Comparison of ENCODE assay signal across 1 cellular context in the genomic region with DNA sequence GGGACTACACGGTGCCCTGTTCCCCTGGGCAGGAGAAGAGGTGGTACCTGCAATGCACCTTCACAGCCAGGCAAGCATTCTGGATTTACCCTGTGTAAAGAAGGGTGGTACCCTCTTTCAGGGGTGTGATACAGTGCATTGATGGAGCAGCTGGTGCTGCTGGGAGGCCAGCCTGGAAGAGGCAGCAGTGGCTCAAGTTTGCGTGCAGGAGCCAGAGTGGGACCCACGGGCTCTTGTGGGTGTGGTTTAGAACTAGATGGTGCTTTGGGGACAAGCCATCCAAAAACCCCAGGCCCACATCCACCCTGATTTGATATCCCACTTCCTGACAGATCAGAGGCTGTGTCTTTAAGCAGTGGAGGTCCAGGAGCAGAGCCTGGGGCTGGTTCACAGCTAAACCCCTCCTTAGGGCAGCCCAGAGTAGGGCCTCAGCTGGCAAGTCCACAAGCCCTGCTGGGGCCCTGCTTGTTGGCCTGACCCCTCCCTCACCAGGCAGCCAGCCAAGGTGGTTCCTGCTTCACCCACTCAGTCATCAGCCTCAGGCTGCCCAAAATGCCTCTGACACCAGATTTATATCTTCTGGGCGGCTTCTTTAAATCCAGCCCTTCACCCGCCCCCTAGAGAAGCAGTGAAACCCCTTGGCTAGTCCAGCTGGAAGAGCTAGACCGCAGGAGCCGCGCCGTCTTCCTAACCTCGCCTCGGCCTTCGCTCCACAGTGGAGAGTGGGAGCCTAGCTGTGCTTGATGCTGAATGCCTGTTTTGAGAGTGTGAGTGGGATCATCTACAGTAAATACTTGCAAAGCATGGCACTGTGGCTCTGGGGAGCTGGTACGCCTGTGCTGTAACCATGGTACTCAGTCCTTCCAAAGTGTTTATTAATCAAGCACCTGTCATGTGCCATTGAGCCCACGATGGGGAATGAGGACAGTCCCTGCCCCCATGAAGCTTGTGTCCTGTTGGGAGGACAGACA.
TF ChIP-seq lines count a peak whose summit lies in the region.

No MANE protein-coding gene starts in this region.

TF ChIP-seq in HCT116, 20 proteins besides CTCF, POLR2A, EP300 and RAD21 (continued from another document):
- TF ChIP-seq, protein P1, sequence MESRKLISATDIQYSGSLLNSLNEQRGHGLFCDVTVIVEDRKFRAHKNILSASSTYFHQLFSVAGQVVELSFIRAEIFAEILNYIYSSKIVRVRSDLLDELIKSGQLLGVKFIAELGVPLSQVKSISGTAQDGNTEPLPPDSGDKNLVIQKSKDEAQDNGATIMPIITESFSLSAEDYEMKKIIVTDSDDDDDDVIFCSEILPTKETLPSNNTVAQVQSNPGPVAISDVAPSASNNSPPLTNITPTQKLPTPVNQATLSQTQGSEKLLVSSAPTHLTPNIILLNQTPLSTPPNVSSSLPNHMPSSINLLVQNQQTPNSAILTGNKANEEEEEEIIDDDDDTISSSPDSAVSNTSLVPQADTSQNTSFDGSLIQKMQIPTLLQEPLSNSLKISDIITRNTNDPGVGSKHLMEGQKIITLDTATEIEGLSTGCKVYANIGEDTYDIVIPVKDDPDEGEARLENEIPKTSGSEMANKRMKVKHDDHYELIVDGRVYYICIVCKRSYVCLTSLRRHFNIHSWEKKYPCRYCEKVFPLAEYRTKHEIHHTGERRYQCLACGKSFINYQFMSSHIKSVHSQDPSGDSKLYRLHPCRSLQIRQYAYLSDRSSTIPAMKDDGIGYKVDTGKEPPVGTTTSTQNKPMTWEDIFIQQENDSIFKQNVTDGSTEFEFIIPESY (IDR thresholded peaks at IDR 0.05; ENCODE audit: extremely low read depth, insufficient replicate concordance, low read length) = no peak
